ENCODE assay signal across 1 cellular context in genomic region chr12:10363665-10363921, GRCh38.
TF ChIP-seq lines count a peak whose summit lies in the region.

No MANE protein-coding gene starts in this region.

TF ChIP-seq in HCT116, 20 proteins besides CTCF, POLR2A, EP300 and RAD21:
- no peak for TF ChIP-seq ELF1 (IDR thresholded peaks at IDR 0.05; ENCODE audit: borderline replicate concordance, low read depth)
- no peak for TF ChIP-seq EZH2 (IDR thresholded peaks at IDR 0.05)
TF ChIP-seq in HCT116: peak in this region for 0.
